Comparison of ENCODE assay signal across 1 cellular context in the genomic region with DNA sequence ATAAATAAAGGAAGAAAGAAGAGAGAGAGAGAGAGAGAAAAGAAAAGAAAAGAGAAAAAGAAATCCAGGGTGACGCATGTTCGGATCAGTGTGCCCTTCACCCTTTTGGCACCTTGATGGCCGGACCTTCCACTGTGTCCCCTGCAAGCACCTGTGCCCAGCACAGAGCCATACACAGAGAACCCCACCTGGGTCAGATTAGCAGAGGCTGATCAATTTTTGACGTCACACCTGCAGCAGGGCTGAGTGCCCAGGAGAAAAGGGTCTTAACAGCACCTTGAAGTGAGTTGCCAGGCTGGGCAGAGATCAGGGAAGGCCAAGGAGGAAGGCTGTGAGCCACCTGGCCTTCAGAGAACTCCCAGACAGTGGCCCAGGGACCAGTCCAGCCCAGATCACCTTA.
TF ChIP-seq lines count a peak whose summit lies in the region.

No MANE protein-coding gene starts in this region.

TF ChIP-seq in GM23338, 12 proteins besides CTCF, POLR2A, EP300 and RAD21 (continued from another document):
- TF ChIP-seq, protein P1, sequence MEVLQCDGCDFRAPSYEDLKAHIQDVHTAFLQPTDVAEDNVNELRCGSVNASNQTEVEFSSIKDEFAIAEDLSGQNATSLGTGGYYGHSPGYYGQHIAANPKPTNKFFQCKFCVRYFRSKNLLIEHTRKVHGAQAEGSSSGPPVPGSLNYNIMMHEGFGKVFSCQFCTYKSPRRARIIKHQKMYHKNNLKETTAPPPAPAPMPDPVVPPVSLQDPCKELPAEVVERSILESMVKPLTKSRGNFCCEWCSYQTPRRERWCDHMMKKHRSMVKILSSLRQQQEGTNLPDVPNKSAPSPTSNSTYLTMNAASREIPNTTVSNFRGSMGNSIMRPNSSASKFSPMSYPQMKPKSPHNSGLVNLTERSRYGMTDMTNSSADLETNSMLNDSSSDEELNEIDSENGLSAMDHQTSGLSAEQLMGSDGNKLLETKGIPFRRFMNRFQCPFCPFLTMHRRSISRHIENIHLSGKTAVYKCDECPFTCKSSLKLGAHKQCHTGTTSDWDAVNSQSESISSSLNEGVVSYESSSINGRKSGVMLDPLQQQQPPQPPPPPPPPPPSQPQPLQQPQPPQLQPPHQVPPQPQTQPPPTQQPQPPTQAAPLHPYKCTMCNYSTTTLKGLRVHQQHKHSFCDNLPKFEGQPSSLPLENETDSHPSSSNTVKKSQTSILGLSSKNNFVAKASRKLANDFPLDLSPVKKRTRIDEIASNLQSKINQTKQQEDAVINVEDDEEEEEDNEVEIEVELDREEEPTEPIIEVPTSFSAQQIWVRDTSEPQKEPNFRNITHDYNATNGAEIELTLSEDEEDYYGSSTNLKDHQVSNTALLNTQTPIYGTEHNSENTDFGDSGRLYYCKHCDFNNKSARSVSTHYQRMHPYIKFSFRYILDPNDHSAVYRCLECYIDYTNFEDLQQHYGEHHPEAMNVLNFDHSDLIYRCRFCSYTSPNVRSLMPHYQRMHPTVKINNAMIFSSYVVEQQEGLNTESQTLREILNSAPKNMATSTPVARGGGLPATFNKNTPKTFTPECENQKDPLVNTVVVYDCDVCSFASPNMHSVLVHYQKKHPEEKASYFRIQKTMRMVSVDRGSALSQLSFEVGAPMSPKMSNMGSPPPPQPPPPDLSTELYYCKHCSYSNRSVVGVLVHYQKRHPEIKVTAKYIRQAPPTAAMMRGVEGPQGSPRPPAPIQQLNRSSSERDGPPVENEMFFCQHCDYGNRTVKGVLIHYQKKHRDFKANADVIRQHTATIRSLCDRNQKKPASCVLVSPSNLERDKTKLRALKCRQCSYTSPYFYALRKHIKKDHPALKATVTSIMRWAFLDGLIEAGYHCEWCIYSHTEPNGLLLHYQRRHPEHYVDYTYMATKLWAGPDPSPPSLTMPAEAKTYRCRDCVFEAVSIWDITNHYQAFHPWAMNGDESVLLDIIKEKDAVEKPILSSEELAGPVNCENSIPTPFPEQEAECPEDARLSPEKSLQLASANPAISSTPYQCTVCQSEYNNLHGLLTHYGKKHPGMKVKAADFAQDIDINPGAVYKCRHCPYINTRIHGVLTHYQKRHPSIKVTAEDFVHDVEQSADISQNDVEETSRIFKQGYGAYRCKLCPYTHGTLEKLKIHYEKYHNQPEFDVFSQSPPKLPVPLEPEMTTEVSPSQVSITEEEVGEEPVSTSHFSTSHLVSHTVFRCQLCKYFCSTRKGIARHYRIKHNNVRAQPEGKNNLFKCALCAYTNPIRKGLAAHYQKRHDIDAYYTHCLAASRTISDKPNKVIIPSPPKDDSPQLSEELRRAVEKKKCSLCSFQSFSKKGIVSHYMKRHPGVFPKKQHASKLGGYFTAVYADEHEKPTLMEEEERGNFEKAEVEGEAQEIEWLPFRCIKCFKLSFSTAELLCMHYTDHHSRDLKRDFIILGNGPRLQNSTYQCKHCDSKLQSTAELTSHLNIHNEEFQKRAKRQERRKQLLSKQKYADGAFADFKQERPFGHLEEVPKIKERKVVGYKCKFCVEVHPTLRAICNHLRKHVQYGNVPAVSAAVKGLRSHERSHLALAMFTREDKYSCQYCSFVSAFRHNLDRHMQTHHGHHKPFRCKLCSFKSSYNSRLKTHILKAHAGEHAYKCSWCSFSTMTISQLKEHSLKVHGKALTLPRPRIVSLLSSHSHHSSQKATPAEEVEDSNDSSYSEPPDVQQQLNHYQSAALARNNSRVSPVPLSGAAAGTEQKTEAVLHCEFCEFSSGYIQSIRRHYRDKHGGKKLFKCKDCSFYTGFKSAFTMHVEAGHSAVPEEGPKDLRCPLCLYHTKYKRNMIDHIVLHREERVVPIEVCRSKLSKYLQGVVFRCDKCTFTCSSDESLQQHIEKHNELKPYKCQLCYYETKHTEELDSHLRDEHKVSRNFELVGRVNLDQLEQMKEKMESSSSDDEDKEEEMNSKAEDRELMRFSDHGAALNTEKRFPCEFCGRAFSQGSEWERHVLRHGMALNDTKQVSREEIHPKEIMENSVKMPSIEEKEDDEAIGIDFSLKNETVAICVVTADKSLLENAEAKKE (CRISPR knock-in tag; IDR thresholded peaks at IDR 0.05): no peak
- TF ChIP-seq, protein P2, sequence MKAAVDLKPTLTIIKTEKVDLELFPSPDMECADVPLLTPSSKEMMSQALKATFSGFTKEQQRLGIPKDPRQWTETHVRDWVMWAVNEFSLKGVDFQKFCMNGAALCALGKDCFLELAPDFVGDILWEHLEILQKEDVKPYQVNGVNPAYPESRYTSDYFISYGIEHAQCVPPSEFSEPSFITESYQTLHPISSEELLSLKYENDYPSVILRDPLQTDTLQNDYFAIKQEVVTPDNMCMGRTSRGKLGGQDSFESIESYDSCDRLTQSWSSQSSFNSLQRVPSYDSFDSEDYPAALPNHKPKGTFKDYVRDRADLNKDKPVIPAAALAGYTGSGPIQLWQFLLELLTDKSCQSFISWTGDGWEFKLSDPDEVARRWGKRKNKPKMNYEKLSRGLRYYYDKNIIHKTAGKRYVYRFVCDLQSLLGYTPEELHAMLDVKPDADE (IDR thresholded peaks at IDR 0.05): no peak
- no peak for TF ChIP-seq NANOG (IDR thresholded peaks at IDR 0.05; ENCODE audit: borderline replicate concordance)
- no peak for TF ChIP-seq STAT1 (IDR thresholded peaks at IDR 0.05; ENCODE audit: unreplicated experiment)
- no peak for TF ChIP-seq ZNF114 (CRISPR knock-in tag; IDR thresholded peaks at IDR 0.05)
- no peak for TF ChIP-seq POLR2AphosphoS5 (IDR thresholded peaks at IDR 0.05; ENCODE audit: low read depth)
- no peak for TF ChIP-seq JUNB (IDR thresholded peaks at IDR 0.05; ENCODE audit: unreplicated experiment)
